Comparison of ENCODE assay signal across 1 cellular context in genomic region chrX:153794018-153794896, GRCh38.
TF ChIP-seq lines count a peak whose summit lies in the region.

IDH3G (minus strand) TSS chrX:153794375; CDS start chrX:153794326, 49 bp downstream.
SSR4 (plus strand) TSS chrX:153794668; CDS start chrX:153794688, 20 bp downstream.

TF ChIP-seq in HepG2, 621 proteins besides CTCF, POLR2A, EP300 and RAD21 (continued from another document and continues in another):
- no peak for TF ChIP-seq FOXP4 (CRISPR knock-in tag; IDR thresholded peaks at IDR 0.05)
- TF ChIP-seq EHMT2 (IDR thresholded peaks at IDR 0.05; ENCODE audit: borderline replicate concordance, low read depth, low read length): no peak
- no peak for TF ChIP-seq ZNF720 (CRISPR knock-in tag; IDR thresholded peaks at IDR 0.05)
- no peak for TF ChIP-seq ATM (IDR thresholded peaks at IDR 0.05; ENCODE audit: borderline replicate concordance)
- TF ChIP-seq ZNF484 (CRISPR knock-in tag; IDR thresholded peaks at IDR 0.05; ENCODE audit: borderline replicate concordance, low read depth): no peak
- no peak for TF ChIP-seq ZNF775 (CRISPR knock-in tag; IDR thresholded peaks at IDR 0.05; ENCODE audit: borderline replicate concordance)
- no peak for TF ChIP-seq ZNF441 (CRISPR knock-in tag; IDR thresholded peaks at IDR 0.05; ENCODE audit: borderline replicate concordance)
- no peak for TF ChIP-seq PPARG (CRISPR knock-in tag; conservative IDR thresholded peaks at IDR 0.05)
- TF ChIP-seq ZNF296 (CRISPR knock-in tag; conservative IDR thresholded peaks at IDR 0.05): no peak
- TF ChIP-seq, protein P1, sequence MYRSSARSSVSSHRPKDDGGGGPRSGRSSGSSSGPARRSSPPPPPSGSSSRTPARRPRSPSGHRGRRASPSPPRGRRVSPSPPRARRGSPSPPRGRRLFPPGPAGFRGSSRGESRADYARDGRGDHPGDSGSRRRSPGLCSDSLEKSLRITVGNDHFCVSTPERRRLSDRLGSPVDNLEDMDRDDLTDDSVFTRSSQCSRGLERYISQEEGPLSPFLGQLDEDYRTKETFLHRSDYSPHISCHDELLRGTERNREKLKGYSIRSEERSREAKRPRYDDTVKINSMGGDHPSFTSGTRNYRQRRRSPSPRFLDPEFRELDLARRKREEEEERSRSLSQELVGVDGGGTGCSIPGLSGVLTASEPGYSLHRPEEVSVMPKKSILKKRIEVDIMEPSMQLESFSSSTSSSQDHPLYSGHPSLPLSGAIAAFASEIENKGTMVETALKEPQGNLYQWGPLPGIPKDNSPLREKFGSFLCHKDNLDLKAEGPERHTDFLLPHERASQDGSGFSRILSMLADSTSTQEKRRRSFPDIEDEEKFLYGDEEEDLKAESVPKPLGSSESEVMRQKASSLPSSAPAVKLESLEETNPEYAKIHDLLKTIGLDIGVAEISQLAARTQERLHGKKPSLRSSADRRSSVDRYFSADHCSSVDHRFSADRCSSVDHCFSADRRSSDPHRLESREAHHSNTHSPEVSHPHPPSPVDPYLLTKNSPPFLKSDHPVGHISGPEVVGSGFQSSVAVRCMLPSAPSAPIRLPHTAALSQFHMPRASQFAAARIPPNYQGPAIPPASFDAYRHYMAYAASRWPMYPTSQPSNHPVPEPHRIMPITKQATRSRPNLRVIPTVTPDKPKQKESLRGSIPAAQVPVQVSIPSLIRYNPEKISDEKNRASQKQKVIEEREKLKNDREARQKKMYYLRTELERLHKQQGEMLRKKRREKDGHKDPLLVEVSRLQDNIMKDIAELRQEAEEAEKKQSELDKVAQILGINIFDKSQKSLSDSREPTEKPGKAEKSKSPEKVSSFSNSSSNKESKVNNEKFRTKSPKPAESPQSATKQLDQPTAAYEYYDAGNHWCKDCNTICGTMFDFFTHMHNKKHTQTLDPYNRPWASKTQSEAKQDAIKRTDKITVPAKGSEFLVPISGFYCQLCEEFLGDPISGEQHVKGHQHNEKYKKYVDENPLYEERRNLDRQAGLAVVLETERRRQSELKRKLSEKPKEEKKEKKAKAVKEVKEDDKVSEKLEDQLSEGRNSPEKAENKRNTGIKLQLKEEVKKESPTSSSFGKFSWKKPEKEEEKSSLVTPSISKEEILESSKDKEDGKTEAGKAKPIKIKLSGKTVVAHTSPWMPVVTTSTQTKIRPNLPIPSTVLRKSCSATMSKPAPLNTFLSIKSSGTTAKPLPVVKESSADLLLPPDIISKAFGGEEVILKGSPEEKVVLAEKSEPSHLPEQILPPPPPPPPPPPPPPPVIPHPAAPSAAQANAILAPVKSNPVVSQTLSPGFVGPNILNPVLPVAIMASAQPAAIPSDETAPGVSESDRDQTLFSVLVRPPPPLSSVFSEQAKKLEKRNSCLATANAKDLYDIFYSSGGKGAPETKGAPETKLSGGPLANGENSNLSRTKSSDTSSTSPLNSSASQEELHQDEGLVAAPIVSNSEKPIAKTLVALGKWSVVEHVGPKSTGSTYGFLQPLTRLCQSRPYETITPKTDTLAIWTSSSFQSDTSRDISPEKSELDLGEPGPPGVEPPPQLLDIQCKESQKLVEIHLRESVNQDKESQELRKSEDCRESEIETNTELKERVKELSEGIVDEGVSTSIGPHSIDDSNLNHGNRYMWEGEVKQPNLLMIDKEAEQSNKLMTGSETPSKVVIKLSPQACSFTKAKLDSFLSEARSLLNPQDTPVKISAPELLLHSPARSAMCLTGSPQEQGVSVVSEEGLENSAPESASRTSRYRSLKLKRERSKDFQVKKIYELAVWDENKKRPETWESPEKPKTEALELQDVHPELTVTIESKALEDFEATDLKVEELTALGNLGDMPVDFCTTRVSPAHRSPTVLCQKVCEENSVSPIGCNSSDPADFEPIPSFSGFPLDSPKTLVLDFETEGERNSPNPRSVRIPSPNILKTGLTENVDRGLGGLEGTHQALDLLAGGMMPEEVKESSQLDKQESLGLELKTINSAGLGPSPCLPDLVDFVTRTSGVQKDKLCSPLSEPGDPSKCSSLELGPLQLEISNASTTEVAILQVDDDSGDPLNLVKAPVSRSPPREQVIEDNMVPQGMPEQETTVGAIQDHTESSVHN (CRISPR knock-in tag; IDR thresholded peaks at IDR 0.05): no peak
- TF ChIP-seq NFE2L1 (CRISPR knock-in tag; IDR thresholded peaks at IDR 0.05; ENCODE audit: borderline replicate concordance): no peak
- TF ChIP-seq ZNF891 (CRISPR knock-in tag; IDR thresholded peaks at IDR 0.05): 0 out of 2 replicates have a peak, but pooled peaks have one; percentile 19
- no peak for TF ChIP-seq FOXJ3 (CRISPR knock-in tag; IDR thresholded peaks at IDR 0.05; ENCODE audit: borderline replicate concordance)
- TF ChIP-seq NFRKB (IDR thresholded peaks at IDR 0.05): no peak
- TF ChIP-seq SP140L (CRISPR knock-in tag; IDR thresholded peaks at IDR 0.05; ENCODE audit: borderline replicate concordance): no peak
- no peak for TF ChIP-seq MYNN (CRISPR knock-in tag; IDR thresholded peaks at IDR 0.05; ENCODE audit: low read depth)
- no peak for TF ChIP-seq ZEB1 (IDR thresholded peaks at IDR 0.05; ENCODE audit: insufficient replicate concordance, low read depth)
- no peak for TF ChIP-seq STAT6 (CRISPR knock-in tag; IDR thresholded peaks at IDR 0.05; ENCODE audit: borderline replicate concordance)
- TF ChIP-seq ARNT (IDR thresholded peaks at IDR 0.05): no peak
- no peak for TF ChIP-seq ZNF543 (CRISPR knock-in tag; IDR thresholded peaks at IDR 0.05)
- TF ChIP-seq HNF1B (CRISPR knock-in tag; IDR thresholded peaks at IDR 0.05): 0 out of 2 replicates have a peak, but pooled peaks have one; percentile 33
- peak; percentile 70 for TF ChIP-seq ZSCAN31 (CRISPR knock-in tag; IDR thresholded peaks at IDR 0.05; ENCODE audit: low read depth)
- no peak for TF ChIP-seq PRPF4 (IDR thresholded peaks at IDR 0.05; ENCODE audit: low read depth, low read length, poor library complexity, severe bottlenecking)
- TF ChIP-seq TOPORS (CRISPR knock-in tag; IDR thresholded peaks at IDR 0.05): 0 out of 2 replicates have a peak, but pooled peaks have one; percentile 59
- TF ChIP-seq SMC3 (IDR thresholded peaks at IDR 0.05; ENCODE audit: low read length): no peak
- no peak for TF ChIP-seq KAT7 (CRISPR knock-in tag; IDR thresholded peaks at IDR 0.05; ENCODE audit: borderline replicate concordance)
- no peak for TF ChIP-seq ZNF558 (CRISPR knock-in tag; IDR thresholded peaks at IDR 0.05; ENCODE audit: borderline replicate concordance)
- TF ChIP-seq ZNF747 (CRISPR knock-in tag; IDR thresholded peaks at IDR 0.05; ENCODE audit: borderline replicate concordance): no peak; the same call in 1 of the 2 replicates
- TF ChIP-seq SNRNP70 (IDR thresholded peaks at IDR 0.05; ENCODE audit: low read depth, low read length): no peak
- TF ChIP-seq, protein P2, sequence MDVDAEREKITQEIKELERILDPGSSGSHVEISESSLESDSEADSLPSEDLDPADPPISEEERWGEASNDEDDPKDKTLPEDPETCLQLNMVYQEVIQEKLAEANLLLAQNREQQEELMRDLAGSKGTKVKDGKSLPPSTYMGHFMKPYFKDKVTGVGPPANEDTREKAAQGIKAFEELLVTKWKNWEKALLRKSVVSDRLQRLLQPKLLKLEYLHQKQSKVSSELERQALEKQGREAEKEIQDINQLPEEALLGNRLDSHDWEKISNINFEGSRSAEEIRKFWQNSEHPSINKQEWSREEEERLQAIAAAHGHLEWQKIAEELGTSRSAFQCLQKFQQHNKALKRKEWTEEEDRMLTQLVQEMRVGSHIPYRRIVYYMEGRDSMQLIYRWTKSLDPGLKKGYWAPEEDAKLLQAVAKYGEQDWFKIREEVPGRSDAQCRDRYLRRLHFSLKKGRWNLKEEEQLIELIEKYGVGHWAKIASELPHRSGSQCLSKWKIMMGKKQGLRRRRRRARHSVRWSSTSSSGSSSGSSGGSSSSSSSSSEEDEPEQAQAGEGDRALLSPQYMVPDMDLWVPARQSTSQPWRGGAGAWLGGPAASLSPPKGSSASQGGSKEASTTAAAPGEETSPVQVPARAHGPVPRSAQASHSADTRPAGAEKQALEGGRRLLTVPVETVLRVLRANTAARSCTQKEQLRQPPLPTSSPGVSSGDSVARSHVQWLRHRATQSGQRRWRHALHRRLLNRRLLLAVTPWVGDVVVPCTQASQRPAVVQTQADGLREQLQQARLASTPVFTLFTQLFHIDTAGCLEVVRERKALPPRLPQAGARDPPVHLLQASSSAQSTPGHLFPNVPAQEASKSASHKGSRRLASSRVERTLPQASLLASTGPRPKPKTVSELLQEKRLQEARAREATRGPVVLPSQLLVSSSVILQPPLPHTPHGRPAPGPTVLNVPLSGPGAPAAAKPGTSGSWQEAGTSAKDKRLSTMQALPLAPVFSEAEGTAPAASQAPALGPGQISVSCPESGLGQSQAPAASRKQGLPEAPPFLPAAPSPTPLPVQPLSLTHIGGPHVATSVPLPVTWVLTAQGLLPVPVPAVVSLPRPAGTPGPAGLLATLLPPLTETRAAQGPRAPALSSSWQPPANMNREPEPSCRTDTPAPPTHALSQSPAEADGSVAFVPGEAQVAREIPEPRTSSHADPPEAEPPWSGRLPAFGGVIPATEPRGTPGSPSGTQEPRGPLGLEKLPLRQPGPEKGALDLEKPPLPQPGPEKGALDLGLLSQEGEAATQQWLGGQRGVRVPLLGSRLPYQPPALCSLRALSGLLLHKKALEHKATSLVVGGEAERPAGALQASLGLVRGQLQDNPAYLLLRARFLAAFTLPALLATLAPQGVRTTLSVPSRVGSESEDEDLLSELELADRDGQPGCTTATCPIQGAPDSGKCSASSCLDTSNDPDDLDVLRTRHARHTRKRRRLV (CRISPR knock-in tag; IDR thresholded peaks at IDR 0.05): 0 out of 2 replicates have a peak, but pooled peaks have one; percentile 53
- no peak for TF ChIP-seq ZFAT (CRISPR knock-in tag; conservative IDR thresholded peaks at IDR 0.05)
- TF ChIP-seq ZNF224 (CRISPR knock-in tag; IDR thresholded peaks at IDR 0.05): no peak
- no peak for TF ChIP-seq ZMYM3 (CRISPR knock-in tag; IDR thresholded peaks at IDR 0.05)
- no peak for TF ChIP-seq MBD4 (IDR thresholded peaks at IDR 0.05; ENCODE audit: borderline replicate concordance, low read length)
- TF ChIP-seq NR2F1 (CRISPR knock-in tag; IDR thresholded peaks at IDR 0.05): no peak
- no peak for TF ChIP-seq GLMP (CRISPR knock-in tag; IDR thresholded peaks at IDR 0.05; ENCODE audit: borderline replicate concordance)
- no peak for TF ChIP-seq MIXL1 (CRISPR knock-in tag; IDR thresholded peaks at IDR 0.05)
- TF ChIP-seq NR2C2 (CRISPR knock-in tag; IDR thresholded peaks at IDR 0.05; ENCODE audit: borderline replicate concordance): no peak
- TF ChIP-seq KDM4B (CRISPR knock-in tag; IDR thresholded peaks at IDR 0.05): no peak
- TF ChIP-seq, protein P3, sequence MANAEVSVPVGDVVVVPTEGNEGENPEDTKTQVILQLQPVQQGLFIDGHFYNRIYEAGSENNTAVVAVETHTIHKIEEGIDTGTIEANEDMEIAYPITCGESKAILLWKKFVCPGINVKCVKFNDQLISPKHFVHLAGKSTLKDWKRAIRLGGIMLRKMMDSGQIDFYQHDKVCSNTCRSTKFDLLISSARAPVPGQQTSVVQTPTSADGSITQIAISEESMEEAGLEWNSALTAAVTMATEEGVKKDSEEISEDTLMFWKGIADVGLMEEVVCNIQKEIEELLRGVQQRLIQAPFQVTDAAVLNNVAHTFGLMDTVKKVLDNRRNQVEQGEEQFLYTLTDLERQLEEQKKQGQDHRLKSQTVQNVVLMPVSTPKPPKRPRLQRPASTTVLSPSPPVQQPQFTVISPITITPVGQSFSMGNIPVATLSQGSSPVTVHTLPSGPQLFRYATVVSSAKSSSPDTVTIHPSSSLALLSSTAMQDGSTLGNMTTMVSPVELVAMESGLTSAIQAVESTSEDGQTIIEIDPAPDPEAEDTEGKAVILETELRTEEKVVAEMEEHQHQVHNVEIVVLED (CRISPR knock-in tag; IDR thresholded peaks at IDR 0.05; ENCODE audit: borderline replicate concordance): peak; percentile 86
